ENCODE assay signal across 1 cellular context in genomic region chr7:70143089-70144044, GRCh38.
TF ChIP-seq lines count a peak whose summit lies in the region.

No MANE protein-coding gene starts in this region.

TF ChIP-seq in HEK293, 187 proteins besides CTCF, POLR2A, EP300 and RAD21 (continued from another document):
- TF ChIP-seq ELK4 (IDR thresholded peaks at IDR 0.05; ENCODE audit: borderline replicate concordance, low read depth, low read length): no peak
- TF ChIP-seq ZNF169 (tag by site-specific recombination; IDR thresholded peaks at IDR 0.05): no peak
- TF ChIP-seq ZNF18 (tag by site-specific recombination; IDR thresholded peaks at IDR 0.05): peak; percentile 18; the same call in 1 of the 2 replicates
- TF ChIP-seq ZNF596 (tag by site-specific recombination; IDR thresholded peaks at IDR 0.05): 0 out of 2 replicates have a peak, but pooled peaks have one; percentile 17
- TF ChIP-seq PRDM10 (tag by site-specific recombination; IDR thresholded peaks at IDR 0.05): 0 out of 2 replicates have a peak, but pooled peaks have one; percentile 9
- TF ChIP-seq ATF2 (tag by site-specific recombination; IDR thresholded peaks at IDR 0.05; ENCODE audit: low read depth): 0 out of 2 replicates have a peak, but pooled peaks have one; percentile 5
- no peak; the same call in 1 of the 2 replicates for TF ChIP-seq TRIM28 (IDR thresholded peaks at IDR 0.05; ENCODE audit: borderline replicate concordance, low read length)
- no peak for TF ChIP-seq ZFHX2 (tag by site-specific recombination; conservative IDR thresholded peaks at IDR 0.05)
- TF ChIP-seq ZBTB44 (tag by site-specific recombination; IDR thresholded peaks at IDR 0.05): peak; percentile 77
- TF ChIP-seq ZBTB17 (tag by site-specific recombination; IDR thresholded peaks at IDR 0.05): peak; percentile 84
- TF ChIP-seq WT1 (tag by site-specific recombination; IDR thresholded peaks at IDR 0.05): peak; percentile 88
- TF ChIP-seq SP7 (tag by site-specific recombination; IDR thresholded peaks at IDR 0.05): peak; percentile 98
- TF ChIP-seq TSHZ1 (tag by site-specific recombination; IDR thresholded peaks at IDR 0.05; ENCODE audit: borderline replicate concordance): 0 out of 2 replicates have a peak, but pooled peaks have one; percentile 7
- TF ChIP-seq PRDM6 (tag by site-specific recombination; IDR thresholded peaks at IDR 0.05): peak; percentile 95
- TF ChIP-seq BCL11A (tag by site-specific recombination; IDR thresholded peaks at IDR 0.05; ENCODE audit: low read depth): 0 out of 2 replicates have a peak, but pooled peaks have one; percentile 15
- peak; percentile 91 for TF ChIP-seq BCL6B (tag by site-specific recombination; IDR thresholded peaks at IDR 0.05)
